ENCODE assay signal across 14 cellular contexts in genomic region chr6:166494757-166495486, GRCh38.
A peak's percentile ranks its signal among the peaks of the same experiment; 100 is the strongest.
DNase-seq lines count a peak whose midpoint lies in the region; ATAC-seq and TF ChIP-seq lines count a peak whose summit lies in the region.
"Had no signal": no experiment of that assay in that cellular context is flagged by ENCODE, and none has a peak within 500 bp of the region (broad histone marks: within the 10 kb centered on the region; RNA-seq: fewer than 3 reads in every experiment).

No MANE protein-coding gene starts in this region.

- H3K4me3 ChIP-seq in CD4-positive, CD25-positive, alpha-beta regulatory T cell (ENCODE audit: low read depth, low read length): no peak overlapping the region
- H3K4me3 ChIP-seq: colonic mucosa, gastrocnemius medialis, HAP-1, lung had no signal

- no peaks in the 10 kb centered on the region for H3K27me3 Mint-ChIP-seq in CD4-positive, CD25-positive, alpha-beta regulatory T cell
- no peaks in the 10 kb centered on the region for H3K27me3 Mint-ChIP-seq in activated CD4-positive, alpha-beta T cell treated with anti-CD3 and anti-CD28 coated beads, Interleukin-2, amount 10 ng/mL, durations not matched to agents 7 days and 5 days
- peaks cover 16% of the 10 kb centered on the region for H3K27me3 Mint-ChIP-seq in endothelial cell (ENCODE audit: unreplicated experiment)

- H3K27ac Mint-ChIP-seq in CD4-positive, CD25-positive, alpha-beta regulatory T cell: peak overlapping the region in 2 of 3 donors; percentile 27 to 76
- peak overlapping the region; percentile 20 for H3K27ac Mint-ChIP-seq in activated CD4-positive, alpha-beta T cell treated with anti-CD3 and anti-CD28 coated beads, Interleukin-2, amount 10 ng/mL, durations not matched to agents 7 days and 5 days
- H3K27ac Mint-ChIP-seq in endothelial cell (ENCODE audit: unreplicated experiment): no peak overlapping the region

- POLR2A ChIA-PET in activated CD4-positive, alpha-beta T cell treated with anti-CD3 and anti-CD28 coated beads, Interleukin-2, amount 10 ng/mL, durations not matched to agents 7 days and 5 days (lab: Charles Lee): interaction anchor here (0.6 kb wide), 1 partner anchor 10 kb away, joined by 3 read pairs; no protein-coding TSS in a partner anchor

- H3K36me3 ChIP-seq in CD4-positive, CD25-positive, alpha-beta regulatory T cell (ENCODE audit: control insufficient read depth, insufficient read depth, low read length): no peaks in the 10 kb centered on the region
- H3K36me3 ChIP-seq: colonic mucosa, HAP-1 had no signal

- peaks cover 12% of the 10 kb centered on the region for H3K36me3 Mint-ChIP-seq in CD4-positive, CD25-positive, alpha-beta regulatory T cell
- no peaks in the 10 kb centered on the region for H3K36me3 Mint-ChIP-seq in activated CD4-positive, alpha-beta T cell treated with anti-CD3 and anti-CD28 coated beads, Interleukin-2, amount 10 ng/mL, durations not matched to agents 7 days and 5 days (ENCODE audit: low read depth)
- H3K36me3 Mint-ChIP-seq in endothelial cell (ENCODE audit: low read depth, unreplicated experiment): peaks cover 54% of the 10 kb centered on the region

- no peaks in the 10 kb centered on the region for H3K9me3 ChIP-seq in CD4-positive, CD25-positive, alpha-beta regulatory T cell (ENCODE audit: control insufficient read depth in 2 of 2, low read length in 2 of 2)
- H3K9me3 ChIP-seq: colonic mucosa, gastrocnemius medialis, HAP-1 had no signal

- peak in 1 of 2 donors; percentile 32 for ATAC-seq in CD4-positive, CD25-positive, alpha-beta regulatory T cell (ENCODE audit: low read depth in 2 of 2)
- ATAC-seq in GM21619 (IDR thresholded peaks at IDR 0.05; ENCODE audit: unreplicated experiment): no peak
- ATAC-seq: gastrocnemius medialis had no signal

- DNase-seq in CD4-positive, CD25-positive, alpha-beta regulatory T cell: peak in 1 of 3 donors; percentile 44
- DNase-seq in activated CD4-positive, alpha-beta T cell treated with anti-CD3 and anti-CD28 coated beads, Interleukin-2, amount 10 ng/mL, durations not matched to agents 7 days and 5 days: no peak
- DNase-seq in hypothalamus (lab: John Stamatoyannopoulos, UW) (peak in 43 of 51 donors; percentile 14 to 79 (median 58)), endothelial cell (ENCODE audit: low spot score) (no peak), NCI-H1930 (lab: John Stamatoyannopoulos, UW) (no peak), DMS53 (lab: John Stamatoyannopoulos, UW) (no peak)
- DNase-seq in stimulated activated CD4-positive, alpha-beta T cell treated with anti-CD3 and anti-CD28 coated beads, Interleukin-1b, Interleukin-23, amount 100 ng/mL, for 24 hours (ENCODE audit: low read depth in 4 of 4, low spot score in 1 of 4): peak in 3 of 4 experiments; percentile 12 to 26 (median 25)
- DNase-seq: colonic mucosa, NCI-H446 treated with DMSO at 0.1 percent for 48 hours had no signal

- H3K4me3 Mint-ChIP-seq in CD4-positive, CD25-positive, alpha-beta regulatory T cell: peak overlapping the region in 2 of 4 donors; percentile 30 to 54
- no peak overlapping the region for H3K4me3 Mint-ChIP-seq in activated CD4-positive, alpha-beta T cell treated with anti-CD3 and anti-CD28 coated beads, Interleukin-2, amount 10 ng/mL, durations not matched to agents 7 days and 5 days
- H3K4me3 Mint-ChIP-seq in endothelial cell (ENCODE audit: unreplicated experiment): no peak overlapping the region
- H3K4me3 Mint-ChIP-seq: CD14-positive monocyte had no signal

- no peaks in the 10 kb centered on the region for H3K9me3 Mint-ChIP-seq in CD4-positive, CD25-positive, alpha-beta regulatory T cell
- H3K9me3 Mint-ChIP-seq in activated CD4-positive, alpha-beta T cell treated with anti-CD3 and anti-CD28 coated beads, Interleukin-2, amount 10 ng/mL, durations not matched to agents 7 days and 5 days: no peaks in the 10 kb centered on the region
- H3K9me3 Mint-ChIP-seq in endothelial cell (ENCODE audit: unreplicated experiment): no peaks in the 10 kb centered on the region

- peaks cover 11 to 25% (median 16%) of the 10 kb centered on the region in 4 donors for H3K4me1 Mint-ChIP-seq in CD4-positive, CD25-positive, alpha-beta regulatory T cell
- no peaks in the 10 kb centered on the region for H3K4me1 Mint-ChIP-seq in activated CD4-positive, alpha-beta T cell treated with anti-CD3 and anti-CD28 coated beads, Interleukin-2, amount 10 ng/mL, durations not matched to agents 7 days and 5 days
- peaks cover 22% of the 10 kb centered on the region for H3K4me1 Mint-ChIP-seq in endothelial cell (ENCODE audit: unreplicated experiment)

- CTCF ChIA-PET in activated CD4-positive, alpha-beta T cell treated with anti-CD3 and anti-CD28 coated beads, Interleukin-2, amount 10 ng/mL, durations not matched to agents 7 days and 5 days (lab: Charles Lee): interaction anchor here (1.5 kb wide), 1 partner anchor 11 kb away, joined by 5 read pairs; no protein-coding TSS in a partner anchor

- TF ChIP-seq CTCF in endothelial cell (IDR thresholded peaks at IDR 0.05; ENCODE audit: unreplicated experiment): no peak

- H3K27ac ChIP-seq in CD4-positive, CD25-positive, alpha-beta regulatory T cell (ENCODE audit: insufficient read depth, low read length, poor library complexity, severe bottlenecking): no peak overlapping the region
- H3K27ac ChIP-seq: colonic mucosa, gastrocnemius medialis had no signal

- H3K4me1 ChIP-seq in CD4-positive, CD25-positive, alpha-beta regulatory T cell (ENCODE audit: control insufficient read depth, insufficient read depth, low read length, poor library complexity, severe bottlenecking): peaks cover 11% of the 10 kb centered on the region
- H3K4me1 ChIP-seq: colonic mucosa had no signal

- no peaks in the 10 kb centered on the region for H3K27me3 ChIP-seq in CD4-positive, CD25-positive, alpha-beta regulatory T cell (ENCODE audit: control insufficient read depth, insufficient read depth, low read length)
- H3K27me3 ChIP-seq: colonic mucosa, gastrocnemius medialis had no signal

Comparison
In these comparisons a context has a peak if more than half of its experiments do, and no peak if none do; other contexts are left out.
1. DNase-seq: peak in hypothalamus (43 of 51) and stimulated activated CD4-positive, alpha-beta T cell treated with anti-CD3 and anti-CD28 coated beads, Interleukin-1b, Interleukin-23, amount 100 ng/mL, for 24 hours (3 of 4); none in activated CD4-positive, alpha-beta T cell treated with anti-CD3 and anti-CD28 coated beads, Interleukin-2, amount 10 ng/mL, durations not matched to agents 7 days and 5 days (single experiment), endothelial cell (single experiment), NCI-H1930 (0 of 2) and DMS53 (single experiment).